21 cellular contexts compared by ENCODE assay signal in the genomic region with DNA sequence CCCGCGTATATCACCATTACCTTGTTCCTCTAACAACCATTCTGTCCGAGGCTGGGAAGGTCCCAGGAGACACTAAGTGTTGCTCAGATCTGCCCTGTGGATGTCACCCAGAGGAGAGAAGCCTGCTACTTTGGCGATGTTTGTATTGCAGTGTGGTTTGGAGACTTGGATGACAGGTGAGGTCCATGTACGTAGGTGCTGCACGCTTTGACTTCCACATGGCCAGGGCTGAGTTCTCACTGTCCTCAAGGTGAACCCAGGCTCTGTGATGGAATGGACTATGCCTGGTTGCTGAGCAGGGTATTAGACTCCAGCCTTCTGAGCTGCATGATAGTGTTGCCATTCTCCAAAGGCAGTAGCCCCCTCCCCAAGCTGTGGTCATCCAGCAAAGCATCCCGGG.
"Had no signal": no experiment of that assay in that cellular context is flagged by ENCODE, and none has a peak within 500 bp of the region (broad histone marks: within the 10 kb centered on the region; RNA-seq: fewer than 3 reads in every experiment).

No MANE protein-coding gene starts in this region.

- DNase-seq: activated CD4-positive, alpha-beta T cell treated with anti-CD3 and anti-CD28 coated beads for 36 hours; activated CD4-positive, alpha-beta T cell treated with anti-CD3 and anti-CD28 coated beads, Interleukin-2, amount 50 U/mL, for 48 hours; activated naive CD4-positive, alpha-beta T cell; activated naive CD8-positive, alpha-beta T cell treated with anti-CD3 and anti-CD28 coated beads, Interleukin-2, amount 10 ng/mL, durations not matched to agents 7 days and 5 days; amygdala; dorsolateral prefrontal cortex; foreskin fibroblast; glutamatergic neuron; hypothalamus; kidney; left lung; mucosa of descending colon; naive B cell; pancreas; sigmoid colon; spleen; stimulated activated naive CD4-positive, alpha-beta T cell had no signal

- FAIRE-seq: kidney, pancreas, TTC549 had no signal

- H3K27me3 ChIP-seq: cardiac muscle cell, dorsolateral prefrontal cortex, left lung, neutrophil, pancreas, sigmoid colon, spleen had no signal

- H3K36me3 ChIP-seq: cardiac muscle cell, left lung, neutrophil, pancreas, sigmoid colon, spleen had no signal

- H3K9me3 ChIP-seq: left lung, mucosa of descending colon, neutrophil, pancreas, sigmoid colon, spleen had no signal

- H3K27ac ChIP-seq: cardiac muscle cell, dorsolateral prefrontal cortex, epithelial cell of prostate, left lung, neutrophil, pancreas, sigmoid colon, spleen had no signal

- H3K4me3 ChIP-seq: cardiac muscle cell, dorsolateral prefrontal cortex, left lung, mucosa of descending colon, pancreas, sigmoid colon, spleen had no signal

- ATAC-seq: activated CD4-positive, alpha-beta T cell treated with anti-CD3 and anti-CD28 coated beads for 36 hours; left lung; mucosa of descending colon; pancreas had no signal
